20 cellular contexts compared by ENCODE assay signal in the genomic region with DNA sequence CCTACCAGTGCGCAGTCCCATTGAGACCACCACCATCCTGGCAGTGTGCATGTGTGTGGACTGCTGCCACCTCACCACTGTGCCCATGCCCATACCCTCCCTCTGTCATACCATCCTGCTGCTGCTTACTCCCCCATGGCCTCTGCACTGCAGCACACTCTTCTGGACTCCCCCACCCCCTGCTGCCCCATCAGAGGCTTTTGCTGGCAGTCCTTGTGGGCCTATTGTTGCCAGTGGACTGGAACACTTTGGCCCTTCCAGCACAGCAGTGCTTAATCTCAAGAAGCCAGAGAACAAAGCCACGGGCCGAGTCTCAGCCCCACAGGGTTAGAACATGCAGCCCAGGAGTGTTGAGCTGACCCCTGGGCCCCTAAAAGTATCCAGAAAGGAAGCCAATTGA.
"Had no signal": no experiment of that assay in that cellular context is flagged by ENCODE, and none has a peak within 500 bp of the region (broad histone marks: within the 10 kb centered on the region; RNA-seq: fewer than 3 reads in every experiment).

No MANE protein-coding gene starts in this region.

- H3K4me3 ChIP-seq: esophagus squamous epithelium, mucosa of descending colon, prostate gland, sigmoid colon had no signal

- H3K27me3 Mint-ChIP-seq: dendritic cell treated with granulocyte-macrophage colony-stimulating factor and Interleukin-4, amounts not matched to agents 40 ng/mL and 50 ng/mL, for 4 days; naive thymus-derived CD4-positive, alpha-beta T cell had no signal

- H3K4me1 ChIP-seq: esophagus squamous epithelium, prostate gland, sigmoid colon had no signal

- DNase-seq: central memory CD4-positive, alpha-beta T cell; effector CD8-positive, alpha-beta T cell; endodermal cell; esophagus squamous epithelium; hypothalamus; mesenchymal stem cell; mucosa of descending colon; naive thymus-derived CD4-positive, alpha-beta T cell; nucleus accumbens; right cardiac atrium; sigmoid colon; stimulated activated CD4-positive, alpha-beta T cell treated with anti-CD3 and anti-CD28 coated beads, Interleukin-2, amount 100 ng/mL, for 24 hours; stimulated activated CD4-positive, alpha-beta T cell treated with anti-CD3 and anti-CD28 coated beads, Interleukin-4, amount 100 ng/mL, for 24 hours; stimulated activated naive CD8-positive, alpha-beta T cell treated with anti-CD3 and anti-CD28 coated beads, Interleukin-15, Interleukin-2, amounts not matched to agents 100 U/mL and 50 U/mL, for 24 hours; trophoblast cell had no signal

- H3K27me3 ChIP-seq: esophagus squamous epithelium, sigmoid colon had no signal

- H3K9me3 ChIP-seq: mucosa of descending colon, prostate gland had no signal

- H3K27ac ChIP-seq: esophagus squamous epithelium, prostate gland, sigmoid colon had no signal

- H3K36me3 ChIP-seq: esophagus squamous epithelium, prostate gland, sigmoid colon had no signal

- H3K4me3 Mint-ChIP-seq: dendritic cell treated with granulocyte-macrophage colony-stimulating factor and Interleukin-4, amounts not matched to agents 40 ng/mL and 50 ng/mL, for 4 days; endodermal cell; mesothelial cell of epicardium; naive thymus-derived CD4-positive, alpha-beta T cell; stimulated activated memory B cell treated with anti-CD40 and anti-IgM and Interleukin-4, amounts not matched to agents 10 μg/mL and 1 μg/mL and 100 μg/mL, for 72 hours had no signal

- H3K27ac Mint-ChIP-seq: dendritic cell treated with granulocyte-macrophage colony-stimulating factor and Interleukin-4, amounts not matched to agents 40 ng/mL and 50 ng/mL, for 4 days; endodermal cell; mesothelial cell of epicardium; naive thymus-derived CD4-positive, alpha-beta T cell; stimulated activated memory B cell treated with anti-CD40 and anti-IgM and Interleukin-4, amounts not matched to agents 10 μg/mL and 1 μg/mL and 100 μg/mL, for 72 hours had no signal

- ATAC-seq: left lobe of liver; mucosa of descending colon; naive thymus-derived CD4-positive, alpha-beta T cell; right cardiac atrium; stimulated activated memory B cell treated with anti-CD40 and anti-IgM and Interleukin-4, amounts not matched to agents 10 μg/mL and 1 μg/mL and 100 μg/mL, for 72 hours; stimulated activated naive CD8-positive, alpha-beta T cell treated with anti-CD3 and anti-CD28 coated beads, Interleukin-15, Interleukin-2, amounts not matched to agents 100 U/mL and 50 U/mL, for 24 hours had no signal

- H3K4me1 Mint-ChIP-seq: endodermal cell, mesothelial cell of epicardium had no signal
